ENCODE assay signal across 17 cellular contexts in the genomic region with DNA sequence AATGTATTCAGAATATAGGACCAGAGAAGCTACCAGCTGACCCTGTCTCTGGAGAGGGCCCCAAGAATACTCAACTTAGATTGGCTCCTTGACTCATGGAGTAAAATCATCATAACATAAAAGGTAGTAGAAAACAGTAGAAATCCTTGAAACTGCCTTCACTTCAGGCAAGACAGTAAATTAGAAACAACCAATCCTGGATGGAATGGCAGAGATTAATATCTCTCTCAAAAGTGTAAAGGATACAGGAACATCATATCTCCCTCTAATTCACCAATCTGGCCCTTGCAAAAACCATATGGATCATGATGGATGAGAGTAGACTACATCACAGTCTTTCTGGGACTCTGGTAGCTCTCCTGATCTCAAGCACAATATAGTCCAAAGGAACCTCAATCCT.
"Had no signal": no experiment of that assay in that cellular context is flagged by ENCODE, and none has a peak within 500 bp of the region (broad histone marks: within the 10 kb centered on the region; RNA-seq: fewer than 3 reads in every experiment).

No MANE protein-coding gene starts in this region.

- H3K27ac Mint-ChIP-seq: activated naive CD8-positive, alpha-beta T cell treated with anti-CD3 and anti-CD28 coated beads, Interleukin-2, amount 10 ng/mL, durations not matched to agents 7 days and 5 days; natural killer cell treated with Interleukin-12 subunit alpha and Interleukin-12 subunit beta and Interleukin-15 and Interleukin-18, amount 100 ng/mL, for 72 hours; stimulated activated naive CD8-positive, alpha-beta T cell treated with anti-CD3 and anti-CD28 coated beads, Interleukin-15, amount 100 ng/mL, for 72 hours; WTC11 had no signal

- DNase-seq: activated CD4-positive, alpha-beta T cell treated with anti-CD3 and anti-CD28 coated beads, Interleukin-2, amount 50 U/mL, for 4 hours; activated CD8-positive, alpha-beta memory T cell treated with anti-CD3 and anti-CD28 coated beads, Interleukin-2, amount 50 U/mL, for 48 hours; activated naive CD4-positive, alpha-beta T cell treated with Interleukin-2 at 50 U/mL for 16 hours; activated naive CD8-positive, alpha-beta T cell treated with anti-CD3 and anti-CD28 coated beads, Interleukin-2, amount 10 ng/mL, durations not matched to agents 7 days and 5 days; activated T-cell treated with anti-CD3 and anti-CD28 coated beads, Interleukin-2, amount 50 U/mL, for 4 hours; islet precursor cell; left colon; lower lobe of right lung; stimulated activated CD4-positive, alpha-beta T cell treated with anti-CD3 and anti-CD28 coated beads, Interleukin-12 subunit alpha, Interleukin-12 subunit beta, amount 100 ng/mL, for 4 hours; stimulated activated naive CD8-positive, alpha-beta T cell treated with anti-CD3 and anti-CD28 coated beads, Interleukin-15, amount 100 ng/mL, for 72 hours; T-helper 9 cell had no signal

- H3K36me3 ChIP-seq: cardiac muscle cell, heart left ventricle, lower lobe of right lung, pancreas, tibial artery had no signal

- H3K4me3 Mint-ChIP-seq: activated naive CD8-positive, alpha-beta T cell treated with anti-CD3 and anti-CD28 coated beads, Interleukin-2, amount 10 ng/mL, durations not matched to agents 7 days and 5 days; activated T-cell treated with anti-CD3 and anti-CD28 coated beads, Interleukin-2, amount 50 U/mL, for 4 hours; natural killer cell treated with Interleukin-12 subunit alpha and Interleukin-12 subunit beta and Interleukin-15 and Interleukin-18, amount 100 ng/mL, for 72 hours; stimulated activated naive CD8-positive, alpha-beta T cell treated with anti-CD3 and anti-CD28 coated beads, Interleukin-15, amount 100 ng/mL, for 72 hours; WTC11 had no signal

- H3K4me1 ChIP-seq: lower lobe of right lung, pancreas had no signal

- H3K4me1 Mint-ChIP-seq: activated naive CD8-positive, alpha-beta T cell treated with anti-CD3 and anti-CD28 coated beads, Interleukin-2, amount 10 ng/mL, durations not matched to agents 7 days and 5 days; stimulated activated naive CD8-positive, alpha-beta T cell treated with anti-CD3 and anti-CD28 coated beads, Interleukin-15, amount 100 ng/mL, for 72 hours; WTC11 had no signal

- FAIRE-seq: pancreas had no signal

- H3K27me3 Mint-ChIP-seq: stimulated activated naive CD8-positive, alpha-beta T cell treated with anti-CD3 and anti-CD28 coated beads, Interleukin-15, amount 100 ng/mL, for 72 hours had no signal

- H3K36me3 Mint-ChIP-seq: activated naive CD8-positive, alpha-beta T cell treated with anti-CD3 and anti-CD28 coated beads, Interleukin-2, amount 10 ng/mL, durations not matched to agents 7 days and 5 days; natural killer cell treated with Interleukin-12 subunit alpha and Interleukin-12 subunit beta and Interleukin-15 and Interleukin-18, amount 100 ng/mL, for 72 hours; WTC11 had no signal

- H3K9me3 Mint-ChIP-seq: activated naive CD8-positive, alpha-beta T cell treated with anti-CD3 and anti-CD28 coated beads, Interleukin-2, amount 10 ng/mL, durations not matched to agents 7 days and 5 days; activated T-cell treated with anti-CD3 and anti-CD28 coated beads, Interleukin-2, amount 50 U/mL, for 4 hours; natural killer cell treated with Interleukin-12 subunit alpha and Interleukin-12 subunit beta and Interleukin-15 and Interleukin-18, amount 100 ng/mL, for 72 hours; stimulated activated naive CD8-positive, alpha-beta T cell treated with anti-CD3 and anti-CD28 coated beads, Interleukin-15, amount 100 ng/mL, for 72 hours; WTC11 had no signal

- H3K4me3 ChIP-seq: cardiac muscle cell, heart left ventricle, lower lobe of right lung, pancreas, tibial artery had no signal

- H3K27me3 ChIP-seq: cardiac muscle cell, heart left ventricle, pancreas, tibial artery had no signal

- H3K27ac ChIP-seq: cardiac muscle cell, heart left ventricle, lower lobe of right lung, pancreas, tibial artery had no signal

- H3K9me3 ChIP-seq: heart left ventricle, lower lobe of right lung, pancreas, tibial artery had no signal
